19 cellular contexts compared by ENCODE assay signal in genomic region chr12:45357547-45358417, GRCh38.
A peak's percentile ranks its signal among the peaks of the same experiment; 100 is the strongest.
DNase-seq lines count a peak whose midpoint lies in the region; ATAC-seq and TF ChIP-seq lines count a peak whose summit lies in the region.
"Had no signal": no experiment of that assay in that cellular context is flagged by ENCODE, and none has a peak within 500 bp of the region (broad histone marks: within the 10 kb centered on the region; RNA-seq: fewer than 3 reads in every experiment).

No MANE protein-coding gene starts in this region.

- H3K9me3 ChIP-seq in lower lobe of right lung (peaks cover 9% of the 10 kb centered on the region), subcutaneous abdominal adipose tissue (ENCODE audit: control insufficient read depth in 5 of 5, low read length in 5 of 5) (peaks cover 0 to 9% (median 2%) of the 10 kb centered on the region in 5 donors)
- H3K9me3 ChIP-seq: thyroid gland had no signal

- POLR2A ChIA-PET in activated CD4-positive, alpha-beta memory T cell treated with anti-CD3 and anti-CD28 coated beads, Interleukin-2, amount 10 ng/mL, durations not matched to agents 7 days and 5 days (lab: Charles Lee): no interaction called here

- intact Hi-C loops in lower lobe of right lung (cut with DNase I): no loop called here

- CTCF ChIA-PET in activated CD4-positive, alpha-beta memory T cell treated with anti-CD3 and anti-CD28 coated beads, Interleukin-2, amount 10 ng/mL, durations not matched to agents 7 days and 5 days (lab: Charles Lee): no interaction called here

- H3K9ac ChIP-seq in subcutaneous abdominal adipose tissue (ENCODE audit: low read length in 5 of 5): no peak overlapping the region

- peaks cover 61% of the 10 kb centered on the region for H3K36me3 Mint-ChIP-seq in activated CD4-positive, alpha-beta memory T cell treated with anti-CD3 and anti-CD28 coated beads, Interleukin-2, amount 10 ng/mL, durations not matched to agents 7 days and 5 days (ENCODE audit: low read depth)

- H3K4me3 ChIP-seq in lower lobe of right lung: no peak overlapping the region
- H3K4me3 ChIP-seq in subcutaneous abdominal adipose tissue (ENCODE audit: low read depth in 1 of 5, low read length in 5 of 5): no peak overlapping the region
- H3K4me3 ChIP-seq: thyroid gland had no signal

- H3K4me3 Mint-ChIP-seq in activated CD4-positive, alpha-beta memory T cell treated with anti-CD3 and anti-CD28 coated beads, Interleukin-2, amount 10 ng/mL, durations not matched to agents 7 days and 5 days: no peak overlapping the region
- H3K4me3 Mint-ChIP-seq: activated CD8-positive, alpha-beta T cell treated with anti-CD3 and anti-CD28 coated beads for 36 hours; activated T-helper 17 cell treated with anti-CD3 and anti-CD28 coated beads, Interleukin-2, amount 50 U/mL, for 72 hours; naive thymus-derived CD4-positive, alpha-beta T cell had no signal

- H3K27ac Mint-ChIP-seq in activated CD4-positive, alpha-beta memory T cell treated with anti-CD3 and anti-CD28 coated beads, Interleukin-2, amount 10 ng/mL, durations not matched to agents 7 days and 5 days: no peak overlapping the region
- H3K27ac Mint-ChIP-seq: activated CD8-positive, alpha-beta T cell treated with anti-CD3 and anti-CD28 coated beads for 36 hours; activated T-helper 17 cell treated with anti-CD3 and anti-CD28 coated beads, Interleukin-2, amount 50 U/mL, for 72 hours; naive thymus-derived CD4-positive, alpha-beta T cell had no signal

- peaks cover 6% of the 10 kb centered on the region for H3K9me3 Mint-ChIP-seq in activated CD4-positive, alpha-beta memory T cell treated with anti-CD3 and anti-CD28 coated beads, Interleukin-2, amount 10 ng/mL, durations not matched to agents 7 days and 5 days

- H3K27me3 Mint-ChIP-seq in activated CD4-positive, alpha-beta memory T cell treated with anti-CD3 and anti-CD28 coated beads, Interleukin-2, amount 10 ng/mL, durations not matched to agents 7 days and 5 days: no peaks in the 10 kb centered on the region
- H3K27me3 Mint-ChIP-seq: activated CD8-positive, alpha-beta T cell treated with anti-CD3 and anti-CD28 coated beads for 36 hours; activated T-helper 17 cell treated with anti-CD3 and anti-CD28 coated beads, Interleukin-2, amount 50 U/mL, for 72 hours; naive thymus-derived CD4-positive, alpha-beta T cell had no signal

- peak; percentile 46 for DNase-seq in NCI-H226
- DNase-seq in fibroblast of peridontal ligament (ENCODE audit: extremely low read depth): peak; percentile 64
- no peak for DNase-seq in lower lobe of right lung
- no peak for DNase-seq in NCI-H2171 treated with DMSO at 0.1 percent for 48 hours (lab: John Stamatoyannopoulos, UW)
- DNase-seq in activated CD4-positive, alpha-beta memory T cell treated with anti-CD3 and anti-CD28 coated beads, Interleukin-2, amount 10 ng/mL, durations not matched to agents 7 days and 5 days: no peak
- no peak for DNase-seq in NCI-H446 treated with DMSO at 0.1 percent for 48 hours (lab: John Stamatoyannopoulos, UW)
- DNase-seq: activated CD8-positive, alpha-beta T cell treated with anti-CD3 and anti-CD28 coated beads for 36 hours; C1 segment of cervical spinal cord; DMS79 treated with DMSO at 0.1 percent for 48 hours; effector CD4-positive, alpha-beta T cell; HCEC 1CT; Karpas-422; kidney glomerular epithelial cell; naive thymus-derived CD4-positive, alpha-beta T cell; NCI-H1694 treated with DMSO at 0.1 percent for 48 hours had no signal

- H3K4me1 Mint-ChIP-seq in activated CD4-positive, alpha-beta memory T cell treated with anti-CD3 and anti-CD28 coated beads, Interleukin-2, amount 10 ng/mL, durations not matched to agents 7 days and 5 days: peaks cover 17% of the 10 kb centered on the region

- H3K4me1 ChIP-seq in lower lobe of right lung (no peaks in the 10 kb centered on the region), subcutaneous abdominal adipose tissue (ENCODE audit: control insufficient read depth in 5 of 5, insufficient read depth in 5 of 5, low read length in 5 of 5) (peaks cover 2 to 22% (median 10%) of the 10 kb centered on the region in 5 donors)

- H3K36me3 ChIP-seq in lower lobe of right lung: peaks cover 9% of the 10 kb centered on the region
- peaks cover 15 to 38% (median 34%) of the 10 kb centered on the region in 5 donors for H3K36me3 ChIP-seq in subcutaneous abdominal adipose tissue (ENCODE audit: control insufficient read depth in 5 of 5, insufficient read depth in 5 of 5, low read length in 5 of 5)

- ATAC-seq in lower lobe of right lung: peak; percentile 56 to 58
- no peak for ATAC-seq in HG02970 (IDR thresholded peaks at IDR 0.05; ENCODE audit: low FRiP score, unreplicated experiment)
- ATAC-seq: activated CD8-positive, alpha-beta T cell treated with anti-CD3 and anti-CD28 coated beads for 36 hours; activated T-helper 17 cell treated with anti-CD3 and anti-CD28 coated beads, Interleukin-2, amount 50 U/mL, for 72 hours; naive thymus-derived CD4-positive, alpha-beta T cell had no signal

- no peak for TF ChIP-seq CTCF in lower lobe of right lung (IDR thresholded peaks at IDR 0.05)

- H3K27ac ChIP-seq in lower lobe of right lung: no peak overlapping the region
- peak overlapping the region; percentile 81 for H3K27ac ChIP-seq in subcutaneous abdominal adipose tissue (ENCODE audit: low read depth, low read length)
- H3K27ac ChIP-seq: thyroid gland had no signal

- H3K27me3 ChIP-seq in lower lobe of right lung (ENCODE audit: low read depth) (no peaks in the 10 kb centered on the region), subcutaneous abdominal adipose tissue (ENCODE audit: control insufficient read depth in 5 of 5, insufficient read depth in 4 of 5, low read length in 5 of 5) (no peaks in the 10 kb centered on the region)
- H3K27me3 ChIP-seq: thyroid gland had no signal

Comparison
In these comparisons a context has a peak if more than half of its experiments do, and no peak if none do; other contexts are left out.
1. DNase-seq: peak in NCI-H226 (single experiment) and fibroblast of peridontal ligament (single experiment); none in lower lobe of right lung (single experiment), NCI-H2171 treated with DMSO at 0.1 percent for 48 hours (single experiment), activated CD4-positive, alpha-beta memory T cell treated with anti-CD3 and anti-CD28 coated beads, Interleukin-2, amount 10 ng/mL, durations not matched to agents 7 days and 5 days (single experiment) and NCI-H446 treated with DMSO at 0.1 percent for 48 hours (single experiment).